In genomic region chr1:40039757-40040510, GRCh38 we compare ENCODE assay signal across 8 cellular contexts.
DNase-seq lines count a peak whose midpoint lies in the region; ATAC-seq, FAIRE-seq and TF ChIP-seq lines count a peak whose summit lies in the region.

No MANE protein-coding gene starts in this region.

- ATAC-seq in GM21423 (IDR thresholded peaks at IDR 0.05; ENCODE audit: unreplicated experiment): peak; percentile 60

- peaks cover 11% of the 10 kb centered on the region for H3K36me3 Mint-ChIP-seq in nephron progenitor cell (ENCODE audit: low read depth)

- DNase-seq in DMS53 (lab: John Stamatoyannopoulos, UW) (peak; percentile 88), HUDEP-2 (lab: John Stamatoyannopoulos, UW; ENCODE audit: unreplicated experiment in 76 of 76) (peak in 74 of 76 experiments; percentile 34 to 88 (median 75)), RCC 7860 (ENCODE audit: low spot score) (peak; percentile 84), fibroblast of peridontal ligament (ENCODE audit: extremely low read depth) (peak; percentile 87), nephron progenitor cell (peak; percentile 64), stromal cell of bone marrow (ENCODE audit: low read depth) (peak; percentile 72)
- DNase-seq in activated T-helper 1 cell treated with anti-CD3 and anti-CD28 coated beads, Interleukin-2, amount 50 U/mL, for 16 hours (ENCODE audit: low read depth in 1 of 2, low spot score in 1 of 2): peak; percentile 50

- H3K4me3 Mint-ChIP-seq in nephron progenitor cell: peak overlapping the region; percentile 96

- H3K9me3 Mint-ChIP-seq in nephron progenitor cell: no peaks in the 10 kb centered on the region

- TF ChIP-seq CTCF in nephron progenitor cell (IDR thresholded peaks at IDR 0.05): no peak

- H3K4me1 Mint-ChIP-seq in nephron progenitor cell: peaks cover 35% of the 10 kb centered on the region

- H3K27ac Mint-ChIP-seq in nephron progenitor cell: peak overlapping the region; percentile 99

- no peaks in the 10 kb centered on the region for H3K27me3 Mint-ChIP-seq in nephron progenitor cell (ENCODE audit: low read depth, poor library complexity)

- FAIRE-seq in RCC 7860 (lab: Jason Lieb, UNC): no peak

Comparison
In these comparisons a context has a peak if more than half of its experiments do, and no peak if none do; other contexts are left out.
1. Peak in every context shown above with its lines: DNase-seq and ATAC-seq.